28 cellular contexts compared by ENCODE assay signal in genomic region chr15:88939486-88939806, GRCh38.
"Had no signal": no experiment of that assay in that cellular context is flagged by ENCODE, and none has a peak within 500 bp of the region (broad histone marks: within the 10 kb centered on the region; RNA-seq: fewer than 3 reads in every experiment).

No MANE protein-coding gene starts in this region.

- H3K4me1 Mint-ChIP-seq: activated CD4-positive, alpha-beta T cell treated with anti-CD3 and anti-CD28 coated beads for 36 hours; activated naive CD8-positive, alpha-beta T cell treated with anti-CD3 and anti-CD28 coated beads, Interleukin-2, amount 10 ng/mL, durations not matched to agents 7 days and 5 days; activated T-helper 17 cell treated with anti-CD3 and anti-CD28 coated beads, Interleukin-2, amount 50 U/mL, for 72 hours had no signal

- DNase-seq: activated CD4-positive, alpha-beta memory T cell treated with anti-CD3 and anti-CD28 coated beads, Interleukin-2, amount 10 ng/mL, durations not matched to agents 7 days and 5 days; activated CD4-positive, alpha-beta T cell treated with anti-CD3 and anti-CD28 coated beads for 36 hours; activated CD4-positive, alpha-beta T cell treated with anti-CD3 and anti-CD28 coated beads, Interleukin-2, amount 50 U/mL, for 1 hour; activated CD4-positive, CD25-positive, alpha-beta regulatory T cell; activated gamma-delta T cell; activated naive CD4-positive, alpha-beta T cell treated with anti-CD3 and anti-CD28 coated beads for 36 hours; activated naive CD8-positive, alpha-beta T cell treated with anti-CD3 and anti-CD28 coated beads, Interleukin-2, amount 10 ng/mL, durations not matched to agents 7 days and 5 days; activated T-cell treated with anti-CD3 and anti-CD28 coated beads for 4 hours; activated T-cell treated with anti-CD3 and anti-CD28 coated beads, Interleukin-2, amount 50 U/mL, for 48 hours; adrenal gland; anterior cingulate cortex; caudate nucleus; NCI-H1092; NCI-H1417 treated with DMSO at 0.1 percent for 48 hours; NCI-H1694; NCI-H2029; NCI-H2107; NCI-H2171 treated with DMSO at 0.1 percent for 48 hours; NCI-H510A; NCI-H526 treated with DMSO at 0.1 percent for 48 hours; NCI-H82; SHP77; T-helper 9 cell had no signal

- ATAC-seq: activated CD4-positive, alpha-beta T cell treated with anti-CD3 and anti-CD28 coated beads for 36 hours; activated T-helper 17 cell treated with anti-CD3 and anti-CD28 coated beads, Interleukin-2, amount 50 U/mL, for 72 hours had no signal

- H3K4me3 Mint-ChIP-seq: activated CD4-positive, alpha-beta memory T cell treated with anti-CD3 and anti-CD28 coated beads, Interleukin-2, amount 10 ng/mL, durations not matched to agents 7 days and 5 days; activated CD4-positive, alpha-beta T cell treated with anti-CD3 and anti-CD28 coated beads for 36 hours; activated naive CD4-positive, alpha-beta T cell treated with anti-CD3 and anti-CD28 coated beads for 36 hours; activated naive CD8-positive, alpha-beta T cell treated with anti-CD3 and anti-CD28 coated beads, Interleukin-2, amount 10 ng/mL, durations not matched to agents 7 days and 5 days; activated T-helper 17 cell treated with anti-CD3 and anti-CD28 coated beads, Interleukin-2, amount 50 U/mL, for 72 hours; T-helper 1 cell treated with Interleukin-12 subunit alpha and Interleukin-12 subunit beta and Interleukin-4 antibody, amounts not matched to agents 30 μg/mL and 1 μg/mL, for 36 hours had no signal

- H3K27me3 ChIP-seq: adrenal gland, breast epithelium, SJSA1 had no signal

- H3K27ac ChIP-seq: breast epithelium, KMS-11, SJSA1 had no signal

- H3K27ac Mint-ChIP-seq: activated CD4-positive, alpha-beta memory T cell treated with anti-CD3 and anti-CD28 coated beads, Interleukin-2, amount 10 ng/mL, durations not matched to agents 7 days and 5 days; activated CD4-positive, alpha-beta T cell treated with anti-CD3 and anti-CD28 coated beads for 36 hours; activated naive CD4-positive, alpha-beta T cell treated with anti-CD3 and anti-CD28 coated beads for 36 hours; activated naive CD8-positive, alpha-beta T cell treated with anti-CD3 and anti-CD28 coated beads, Interleukin-2, amount 10 ng/mL, durations not matched to agents 7 days and 5 days; activated T-helper 17 cell treated with anti-CD3 and anti-CD28 coated beads, Interleukin-2, amount 50 U/mL, for 72 hours; T-helper 1 cell treated with Interleukin-12 subunit alpha and Interleukin-12 subunit beta and Interleukin-4 antibody, amounts not matched to agents 30 μg/mL and 1 μg/mL, for 36 hours had no signal

- H3K9me3 ChIP-seq: adrenal gland, breast epithelium, SJSA1 had no signal

- H3K4me3 ChIP-seq: breast epithelium, SJSA1 had no signal

- H3K9ac ChIP-seq: KMS-11 had no signal

- H3K4me1 ChIP-seq: breast epithelium had no signal

- H3K36me3 ChIP-seq: adrenal gland, breast epithelium, SJSA1 had no signal

- H3K9me3 Mint-ChIP-seq: activated CD4-positive, alpha-beta memory T cell treated with anti-CD3 and anti-CD28 coated beads, Interleukin-2, amount 10 ng/mL, durations not matched to agents 7 days and 5 days; activated naive CD4-positive, alpha-beta T cell treated with anti-CD3 and anti-CD28 coated beads for 36 hours; activated naive CD8-positive, alpha-beta T cell treated with anti-CD3 and anti-CD28 coated beads, Interleukin-2, amount 10 ng/mL, durations not matched to agents 7 days and 5 days; activated T-helper 17 cell treated with anti-CD3 and anti-CD28 coated beads, Interleukin-2, amount 50 U/mL, for 72 hours; T-helper 1 cell treated with Interleukin-12 subunit alpha and Interleukin-12 subunit beta and Interleukin-4 antibody, amounts not matched to agents 30 μg/mL and 1 μg/mL, for 36 hours had no signal

- H3K27me3 Mint-ChIP-seq: activated CD4-positive, alpha-beta T cell treated with anti-CD3 and anti-CD28 coated beads for 36 hours had no signal
